In genomic region chr19:33310606-33311325, GRCh38 we compare ENCODE assay signal across 14 cellular contexts. TPM values are rescaled to one million over a fixed set of nuclear protein-coding genes. Genes with fewer than 3 reads are reported as not detected.
DNase-seq lines count a peak whose midpoint lies in the region; ATAC-seq and TF ChIP-seq lines count a peak whose summit lies in the region.
"Had no signal": no experiment of that assay in that cellular context is flagged by ENCODE, and none has a peak within 500 bp of the region (broad histone marks: within the 10 kb centered on the region; RNA-seq: fewer than 3 reads in every experiment).

No MANE protein-coding gene starts in this region.

- WGBS in hepatocyte (ENCODE audit: low lambda C conversion rate, missing lambda C conversion rate): 60% methylated on average over 18 of the region's 18 CpGs

- TF ChIP-seq CTCF in PC-3 (conservative IDR thresholded peaks at IDR 0.05; ENCODE audit: low read depth, low read length) (no peak), hepatocyte (IDR thresholded peaks at IDR 0.05; ENCODE audit: poor library complexity) (no peak), osteoblast (IDR thresholded peaks at IDR 0.05; ENCODE audit: extremely low read depth, low read depth, low read length) (no peak)

- H2AFZ ChIP-seq in PC-3 (ENCODE audit: low read length) (peak overlapping the region; percentile 56; the same call in 1 of the 2 replicates), hepatocyte (no peak overlapping the region), osteoblast (ENCODE audit: low read length) (no peak overlapping the region)

- H3K27ac ChIP-seq in PC-3 (ENCODE audit: low read length): peak overlapping the region; percentile 29; the same call in 1 of the 2 replicates
- H3K27ac ChIP-seq in hepatocyte: peak overlapping the region; percentile 26
- H3K27ac ChIP-seq in osteoblast (ENCODE audit: low read depth, low read length): no peak overlapping the region
- H3K27ac ChIP-seq: coronary artery had no signal

- CTCF ChIA-PET in PC-3 (lab: Charles Lee): no interaction called here

- no peaks in the 10 kb centered on the region for H3K9me2 ChIP-seq in PC-3 (replicated peaks; ENCODE audit: low read length)
- no peaks in the 10 kb centered on the region for H3K9me2 ChIP-seq in hepatocyte (replicated peaks; ENCODE audit: insufficient read depth)

- no peaks in the 10 kb centered on the region for H3K9me3 ChIP-seq in PC-3 (ENCODE audit: low read length)
- no peaks in the 10 kb centered on the region for H3K9me3 ChIP-seq in hepatocyte (ENCODE audit: low read depth)
- H3K9me3 ChIP-seq in osteoblast (ENCODE audit: low read depth, low read length): no peaks in the 10 kb centered on the region

- no TSS peak for BruUV-seq in PC-3 (replicated peaks; lab: Mats Ljungman, UMichigan)

- peak overlapping the region; percentile 32; the same call in 1 of the 2 replicates for H3K4me3 ChIP-seq in PC-3 (ENCODE audit: low read length)
- H3K4me3 ChIP-seq in hepatocyte: no peak overlapping the region
- H3K4me3 ChIP-seq in osteoblast (ENCODE audit: insufficient read depth, low read length): no peak overlapping the region
- H3K4me3 ChIP-seq: coronary artery had no signal

- intact Hi-C loops in PC-3 (cut with micrococcal nuclease): no loop called here

- peaks cover 10% of the 10 kb centered on the region; the same call in 1 of the 2 replicates for H3K4me1 ChIP-seq in PC-3 (ENCODE audit: insufficient read depth, low read length)
- H3K4me1 ChIP-seq in hepatocyte (ENCODE audit: insufficient read depth): peaks cover 12% of the 10 kb centered on the region
- no peaks in the 10 kb centered on the region for H3K4me1 ChIP-seq in osteoblast (ENCODE audit: insufficient read depth, low read length)

- H3F3A ChIP-seq in PC-3 (ENCODE audit: low read length, unreplicated experiment): no peaks in the 10 kb centered on the region

- H3K4me2 ChIP-seq in PC-3 (ENCODE audit: low read length) (peak overlapping the region; percentile 76), hepatocyte (peak overlapping the region; percentile 19), osteoblast (ENCODE audit: insufficient read depth, low read length) (no peak overlapping the region)

- DNase-seq in DMS79 (lab: John Stamatoyannopoulos, UW): peak; percentile 83
- peak; percentile 66 for DNase-seq in PC-3
- DNase-seq in hepatocyte (ENCODE audit: low spot score): no peak
- DNase-seq in osteoblast (ENCODE audit: insufficient read length, low spot score, missing footprints): peak; percentile 45
- DNase-seq in stimulated activated CD4-positive, alpha-beta T cell treated with anti-CD3 and anti-CD28 coated beads, Interleukin-12 subunit alpha, Interleukin-12 subunit beta, amount 100 ng/mL, for 4 hours: no peak
- DNase-seq in NCI-H748 (lab: John Stamatoyannopoulos, UW; ENCODE audit: unreplicated experiment): no peak
- DNase-seq: activated CD4-positive, alpha-beta T cell treated with anti-CD3 and anti-CD28 coated beads, Interleukin-2, amount 10 ng/mL, durations not matched to agents 7 days and 5 days; amniotic stem cell; H9; hippocampal formation; substantia nigra had no signal

- H4K20me1 ChIP-seq in PC-3 (ENCODE audit: low read length) (no peaks in the 10 kb centered on the region), hepatocyte (ENCODE audit: insufficient read depth, poor library complexity, severe bottlenecking) (no peaks in the 10 kb centered on the region), osteoblast (ENCODE audit: insufficient read depth, low read length) (no peaks in the 10 kb centered on the region)

- ATAC-seq in PC-3 (peak; percentile 88), GM19324 (IDR thresholded peaks at IDR 0.05; ENCODE audit: low FRiP score, unreplicated experiment) (no peak), GM18511 (IDR thresholded peaks at IDR 0.05; ENCODE audit: unreplicated experiment) (no peak)

- H3K27me3 ChIP-seq in PC-3 (ENCODE audit: low read length) (no peaks in the 10 kb centered on the region), hepatocyte (no peaks in the 10 kb centered on the region), osteoblast (ENCODE audit: insufficient read depth, low read length) (peaks cover 8% of the 10 kb centered on the region)

- no peaks in the 10 kb centered on the region for H3K36me3 ChIP-seq in PC-3 (ENCODE audit: low read depth, low read length)
- no peaks in the 10 kb centered on the region for H3K36me3 ChIP-seq in hepatocyte (replicated peaks; ENCODE audit: insufficient read depth, low read depth)
- H3K36me3 ChIP-seq in osteoblast (ENCODE audit: insufficient read depth, low read length): no peaks in the 10 kb centered on the region

- POLR2A ChIA-PET in PC-3 (lab: Charles Lee; ENCODE audit: unreplicated experiment): interaction anchor here (0.7 kb wide), 1 partner anchor 9 kb away, joined by 4 read pairs; no protein-coding TSS in a partner anchor

- no peak overlapping the region for H3K9ac ChIP-seq in PC-3 (ENCODE audit: low read length)

- no peaks in the 10 kb centered on the region for H3K79me2 ChIP-seq in PC-3 (ENCODE audit: low read length)
- H3K79me2 ChIP-seq in hepatocyte: no peaks in the 10 kb centered on the region
- no peaks in the 10 kb centered on the region for H3K79me2 ChIP-seq in osteoblast (ENCODE audit: insufficient read depth, low read length)

RNA-seq across cellular contexts. Expression of gene CEBPA, which starts 8.4 kb away (rescaled TPM):
- total RNA-seq in PC-3 (2014; rRNA removed) (2.9 and 6.3 TPM in 2 replicates), hepatocyte (151 and 160 TPM in 2 replicates), osteoblast (3.6 and 5.0 TPM in 2 replicates)
- polyA plus RNA-seq in hepatocyte: 65.1 and 103 TPM in 2 replicates

Comparison
In these comparisons a context has a peak if more than half of its experiments do, and no peak if none do; other contexts are left out.
1. DNase-seq: peak in DMS79 (single experiment), PC-3 (single experiment) and osteoblast (single experiment); none in hepatocyte (single experiment), stimulated activated CD4-positive, alpha-beta T cell treated with anti-CD3 and anti-CD28 coated beads, Interleukin-12 subunit alpha, Interleukin-12 subunit beta, amount 100 ng/mL, for 4 hours (single experiment) and NCI-H748 (single experiment).
2. RNA of gene CEBPA, which starts 8.4 kb away (total RNA-seq): 151 to 160 TPM in hepatocyte; 3.6 to 5.0 TPM in osteoblast and 2.9 to 6.3 TPM in PC-3; every median in the first group is over 10 times any median in the second.